In the genomic region with DNA sequence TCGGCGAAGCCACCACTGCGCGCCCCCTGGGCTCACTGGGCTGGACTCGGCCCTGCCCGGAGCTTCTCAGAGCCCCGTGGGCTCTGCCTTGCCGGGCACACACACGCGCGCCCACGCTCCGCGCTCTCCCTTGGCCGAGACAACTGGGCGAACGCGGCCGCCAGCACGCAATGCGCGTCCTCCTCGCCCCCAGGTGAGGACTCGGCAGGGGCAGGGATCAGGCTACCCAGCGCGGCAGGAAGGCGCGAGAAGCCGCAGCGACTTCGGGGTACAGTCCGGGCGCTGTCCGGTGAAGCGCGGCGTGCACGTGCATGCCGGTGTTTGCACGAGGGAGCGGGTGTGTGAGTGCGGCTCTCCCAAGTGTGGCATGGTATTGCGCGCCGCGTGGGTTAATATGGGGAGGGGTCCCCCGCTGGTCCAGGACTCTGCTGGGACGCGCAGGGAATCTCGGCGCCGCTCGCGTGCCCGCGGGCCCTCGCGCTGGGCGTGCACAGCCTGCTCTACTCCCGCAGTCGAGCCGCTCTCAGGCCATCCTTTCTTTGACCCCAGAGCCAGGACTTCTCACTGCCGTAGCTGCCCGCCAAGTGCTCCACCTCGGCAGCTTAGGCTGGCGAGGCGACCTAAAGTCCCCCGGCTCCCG, we compare ENCODE assay signal across 13 cellular contexts. TPM values are rescaled to one million over a fixed set of nuclear protein-coding genes. Genes with fewer than 3 reads are reported as not detected.
A peak's percentile ranks its signal among the peaks of the same experiment; 100 is the strongest.
DNase-seq lines count a peak whose midpoint lies in the region; ATAC-seq and TF ChIP-seq lines count a peak whose summit lies in the region.
"Had no signal": no experiment of that assay in that cellular context is flagged by ENCODE, and none has a peak within 500 bp of the region (broad histone marks: within the 10 kb centered on the region; RNA-seq: fewer than 3 reads in every experiment).

No MANE protein-coding gene starts in this region.

- TF ChIP-seq CTCF in BJ (IDR thresholded peaks at IDR 0.05; ENCODE audit: insufficient read depth, low read depth, low read length) (no peak), WERI-Rb-1 (IDR thresholded peaks at IDR 0.05; ENCODE audit: low read depth, low read length) (no peak), fibroblast of villous mesenchyme (IDR thresholded peaks at IDR 0.05; ENCODE audit: insufficient read depth, low read depth, low read length) (no peak), psoas muscle (IDR thresholded peaks at IDR 0.05) (no peak)

- H3K9me3 ChIP-seq in WERI-Rb-1 (ENCODE audit: severe bottlenecking) (no peaks in the 10 kb centered on the region), psoas muscle (no peaks in the 10 kb centered on the region)
- H3K9me3 ChIP-seq: left lung, MG63 had no signal

- POLR2A ChIA-PET in BJ (lab: Charles Lee) = no interaction called here

- H3K27me3 ChIP-seq in BJ (ENCODE audit: control insufficient read depth, insufficient read depth, low read length) (peaks cover 30% of the 10 kb centered on the region), WERI-Rb-1 (ENCODE audit: insufficient read depth, low read depth, severe bottlenecking) (peaks cover 84% of the 10 kb centered on the region), psoas muscle (ENCODE audit: insufficient read depth in 3 of 3, low read length in 2 of 3) (peaks cover 0 to 93% (median 35%) of the 10 kb centered on the region in 3 donors)
- H3K27me3 ChIP-seq: MG63 had no signal

- H3K36me3 ChIP-seq in BJ (ENCODE audit: control insufficient read depth, insufficient read depth, low read length) = no peaks in the 10 kb centered on the region
- H3K36me3 ChIP-seq in WERI-Rb-1 = no peaks in the 10 kb centered on the region
- no peaks in the 10 kb centered on the region for H3K36me3 ChIP-seq in psoas muscle (ENCODE audit: insufficient read depth in 1 of 2, low read depth in 1 of 2)
- H3K36me3 ChIP-seq: left lung had no signal

- H3K27ac ChIP-seq in WERI-Rb-1 (no peak overlapping the region), psoas muscle (no peak overlapping the region)
- H3K27ac ChIP-seq: left lung had no signal

- intact Hi-C loops in psoas muscle (cut with DNase I) = loop anchor here (2.0 to 5.0 kb wide), 2 partner anchors 334 to 391 kb away; no protein-coding TSS in a partner anchor

- H3K4me3 ChIP-seq in BJ (ENCODE audit: low read depth, low read length) = peak overlapping the region; percentile 27
- peak overlapping the region; percentile 22 for H3K4me3 ChIP-seq in WERI-Rb-1 (ENCODE audit: low read depth, low read length)
- peak overlapping the region; percentile 27 for H3K4me3 ChIP-seq in fibroblast of villous mesenchyme (ENCODE audit: low read depth, low read length)
- H3K4me3 ChIP-seq in psoas muscle = peak overlapping the region; percentile 50
- H3K4me3 ChIP-seq: MG63 had no signal

- WGBS in psoas muscle, 3 donors = 1% methylated on average over 65 to 69 of the region's 69 CpGs

- CTCF ChIA-PET in BJ (lab: Yijun Ruan, JAX) = interaction anchor here (0.9 kb wide), 1 partner anchor 108 kb away, joined by 3 read pairs; no protein-coding TSS in a partner anchor

- no peak for DNase-seq in BJ (ENCODE audit: low read depth)
- DNase-seq in WERI-Rb-1 = no peak
- no peak for DNase-seq in fibroblast of villous mesenchyme (ENCODE audit: low read depth)
- no peak for DNase-seq in psoas muscle
- DNase-seq in mucosa of gallbladder (ENCODE audit: low spot score) = no peak
- no peak for DNase-seq in ureter (ENCODE audit: low spot score)
- no peak for DNase-seq in SK-N-DZ (ENCODE audit: low spot score)
- DNase-seq: activated CD8-positive, alpha-beta T cell treated with anti-CD3 and anti-CD28 coated beads, Interleukin-2, amount 10 ng/mL, durations not matched to agents 7 days and 5 days; MG63; NCI-H510A treated with DMSO at 0.1 percent for 48 hours; small intestine had no signal

- H3K4me1 ChIP-seq in psoas muscle = peaks cover 11% of the 10 kb centered on the region

- ATAC-seq in psoas muscle = no peak
- ATAC-seq in activated CD4-positive, CD25-positive, alpha-beta regulatory T cell treated with anti-CD3 and anti-CD28 coated beads, Interleukin-2, amount 50 U/mL, for 24 hours = no peak
- ATAC-seq: activated CD8-positive, alpha-beta T cell treated with anti-CD3 and anti-CD28 coated beads, Interleukin-2, amount 10 ng/mL, durations not matched to agents 7 days and 5 days; left lung had no signal

RNA-seq across cellular contexts. Expression of a gene that starts 5.5 kb away (rescaled TPM):
- polyA plus RNA-seq in BJ (2011; rRNA removed) (0.04 TPM in 1 of 2 replicates, not detected in the other), psoas muscle (under 1 TPM in 1 of 3 donors, not detected in 2; 0.05 TPM)
- polyA minus RNA-seq in BJ (2011; rRNA and poly(A)+ RNA removed) = not detected in 2 replicates
- total RNA-seq in fibroblast of villous mesenchyme (under 0.01 and 0.64 TPM in 2 replicates), psoas muscle (not detected), mucosa of gallbladder (22.1 TPM), ureter (58.6 TPM)
- 0.16 and 0.22 TPM in 2 replicates for polyA plus RNA-seq in SK-N-DZ (2014; cell fraction: cytosol; rRNA removed)
- not detected in 2 replicates for polyA plus RNA-seq in SK-N-DZ (2014; cell fraction: nucleus; rRNA removed)
- total RNA-seq: activated CD8-positive, alpha-beta T cell treated with anti-CD3 and anti-CD28 coated beads, Interleukin-2, amount 10 ng/mL, durations not matched to agents 7 days and 5 days had no signal

Comparison
In these comparisons a context has a peak if more than half of its experiments do, and no peak if none do; other contexts are left out.
1. RNA of a gene that starts 5.5 kb away (total RNA-seq): 58.6 TPM in ureter (single experiment) and 22.1 TPM in mucosa of gallbladder (single experiment); under 0.01 to 0.64 TPM in fibroblast of villous mesenchyme and not detected in psoas muscle; every median in the first group is over 10 times any median in the second.
2. Peak in every context shown above with its lines, with median percentiles within 50 percentile points of each other: H3K4me3 ChIP-seq.